ENCODE assay signal across 13 cellular contexts in the genomic region with DNA sequence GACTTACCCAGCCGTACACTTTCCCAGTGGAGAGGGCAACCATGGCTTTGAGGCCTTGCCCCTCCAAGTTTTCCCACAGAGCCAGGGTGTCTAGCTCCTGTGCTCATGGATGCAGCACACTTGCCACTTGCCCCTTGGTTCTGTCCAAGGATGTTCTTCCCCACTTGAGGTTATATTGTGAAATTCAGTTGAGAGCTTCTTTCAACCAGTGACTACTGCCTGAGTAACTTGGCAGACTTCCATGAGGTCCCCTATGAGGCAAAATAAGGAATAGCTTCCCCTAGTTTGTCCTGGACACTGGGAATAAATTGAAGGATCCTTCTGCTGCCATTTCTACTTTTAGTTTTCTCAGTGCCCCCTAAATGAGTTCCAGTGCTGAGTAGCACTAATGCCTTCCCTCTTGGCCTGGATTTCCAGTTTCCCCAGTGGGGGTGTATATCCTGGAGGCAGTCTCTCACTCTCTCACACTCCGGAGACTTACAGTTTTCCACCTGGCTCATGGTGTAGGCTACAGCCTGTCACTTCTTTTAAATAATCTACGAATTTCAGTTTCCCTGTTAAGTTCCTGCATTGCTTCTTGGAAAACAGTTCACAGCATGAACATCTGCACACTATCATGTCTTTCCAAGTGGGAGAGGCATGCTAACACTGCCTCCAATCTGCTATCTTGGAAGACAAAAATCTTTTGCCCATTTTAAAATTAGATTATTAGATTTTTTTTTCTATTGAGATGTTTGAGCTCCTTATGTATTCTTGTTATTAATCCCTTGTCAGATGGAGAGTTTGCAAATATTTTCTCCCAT. TPM values are rescaled to one million over a fixed set of nuclear protein-coding genes. Genes with fewer than 3 reads are reported as not detected.
DNase-seq lines count a peak whose midpoint lies in the region; ATAC-seq and TF ChIP-seq lines count a peak whose summit lies in the region.
"Had no signal": no experiment of that assay in that cellular context is flagged by ENCODE, and none has a peak within 500 bp of the region (broad histone marks: within the 10 kb centered on the region; RNA-seq: fewer than 3 reads in every experiment).

No MANE protein-coding gene starts in this region.

- H3K23ac ChIP-seq in IMR-90 (ENCODE audit: low read depth, low read length) (peak overlapping the region; percentile 39; the same call in 1 of the 2 replicates), neuronal stem cell (ENCODE audit: low read depth, low read length, poor library complexity) (peak overlapping the region; percentile 17)

- H2BK15ac ChIP-seq in IMR-90 (ENCODE audit: low read depth, low read length) = no peak overlapping the region; the same call in 2 of the 3 replicates
- H2BK15ac ChIP-seq in neuronal stem cell (ENCODE audit: low read length) = no peak overlapping the region

- H3K27ac ChIP-seq in IMR-90 (ENCODE audit: insufficient read depth, low read length) (no peak overlapping the region; the same call in 1 of the 2 replicates), epithelial cell of prostate (no peak overlapping the region), neuronal stem cell (replicated peaks; ENCODE audit: low read length) (no peak overlapping the region), coronary artery (no peak overlapping the region)
- H3K27ac ChIP-seq: SK-N-MC had no signal

- DNase-seq in AG09309 (ENCODE audit: low read depth) (peak; percentile 44), IMR-90 (peak; percentile 83), epithelial cell of prostate (ENCODE audit: low read depth, low spot score) (peak; percentile 8), neuronal stem cell (ENCODE audit: low spot score) (no peak), coronary artery (ENCODE audit: low spot score) (no peak), GM10266 (ENCODE audit: extremely low spot score) (no peak)
- no peak for DNase-seq in activated CD4-positive, alpha-beta T cell treated with anti-CD3 and anti-CD28 coated beads for 4 hours
- DNase-seq: amniotic stem cell, BE2C, natural killer cell, NCI-H1417 had no signal

- no peak for TF ChIP-seq RAD21 in IMR-90 (IDR thresholded peaks at IDR 0.05; ENCODE audit: low read length)

- peak overlapping the region; percentile 78 for H3K4me2 ChIP-seq in IMR-90 (ENCODE audit: low read depth, low read length)
- H3K4me2 ChIP-seq in neuronal stem cell (ENCODE audit: insufficient read depth, low read length, poor library complexity, severe bottlenecking) = no peak overlapping the region

- H3K9ac ChIP-seq in IMR-90 (ENCODE audit: low read depth, low read length) (no peak overlapping the region), neuronal stem cell (ENCODE audit: low read depth, low read length, poor library complexity) (no peak overlapping the region)

- H4K5ac ChIP-seq in IMR-90 (ENCODE audit: low read depth, low read length) = no peak overlapping the region

- no peak overlapping the region for H2AK9ac ChIP-seq in IMR-90 (replicated peaks; ENCODE audit: low read depth, low read length, poor library complexity)

- H3K9me3 ChIP-seq in IMR-90 (ENCODE audit: control insufficient read depth, insufficient read depth, low read length) (no peaks in the 10 kb centered on the region), neuronal stem cell (replicated peaks in 1 of 2; ENCODE audit: control insufficient read depth in 2 of 2, insufficient read depth in 1 of 2, low read depth in 1 of 2, low read length in 2 of 2) (peaks cover 2 to 8% of the 10 kb centered on the region in 2 donors)
- H3K9me3 ChIP-seq: BE2C had no signal

- H3K4me3 ChIP-seq in AG09309 (ENCODE audit: control insufficient read depth, low read depth, low read length) (no peak overlapping the region), IMR-90 (ENCODE audit: insufficient read depth, low read depth, low read length) (no peak overlapping the region), neuronal stem cell (ENCODE audit: low read length in 2 of 2) (no peak overlapping the region), coronary artery (no peak overlapping the region)
- H3K4me3 ChIP-seq: SK-N-MC had no signal

- in situ Hi-C loops in IMR-90 (cut with MboI; ENCODE audit: low sequenced_read_pairs) = no loop called here

- H3K4ac ChIP-seq in IMR-90 (ENCODE audit: low read depth, low read length) = no peak overlapping the region; the same call in 1 of the 2 replicates
- H3K4ac ChIP-seq in neuronal stem cell (ENCODE audit: low read length) = no peak overlapping the region

- no peak for TF ChIP-seq POLR2A in IMR-90 (IDR thresholded peaks at IDR 0.05; ENCODE audit: low read depth, low read length)

- WGBS in IMR-90 (ENCODE audit: extremely low coverage in 2 of 2, insufficient read length in 1 of 2), 2 experiments = 33% methylated on average over 1 of the region's 3 CpGs; no CpG with 5 or more reads in 1 of the 2 experiments
- no CpG with 5 or more reads among the region's 3 CpGs for WGBS in neuronal stem cell (ENCODE audit: extremely low coverage in 2 of 2, insufficient read length in 2 of 2, insufficient replicate concordance in 1 of 2), 2 donors

- H4K91ac ChIP-seq in IMR-90 (ENCODE audit: insufficient read depth, low read depth, low read length) (no peak overlapping the region), neuronal stem cell (ENCODE audit: low read depth, low read length, poor library complexity) (no peak overlapping the region)

- peak overlapping the region; percentile 64; the same call in 1 of the 2 replicates for H3K18ac ChIP-seq in IMR-90 (ENCODE audit: low read depth, low read length)
- H3K18ac ChIP-seq in neuronal stem cell (ENCODE audit: low read length) = no peak overlapping the region

- H3K4me1 ChIP-seq in IMR-90 (ENCODE audit: control insufficient read depth, insufficient read depth, low read length) (peaks cover 6% of the 10 kb centered on the region), neuronal stem cell (ENCODE audit: control insufficient read depth in 2 of 2, insufficient read depth in 1 of 2, low read depth in 1 of 2, low read length in 2 of 2) (peaks cover 0 to 2% of the 10 kb centered on the region in 2 donors)
- H3K4me1 ChIP-seq: BE2C had no signal

- H2BK12ac ChIP-seq in neuronal stem cell (ENCODE audit: low read length) = no peak overlapping the region

- H2BK5ac ChIP-seq in IMR-90 (ENCODE audit: low read depth, low read length, poor library complexity, severe bottlenecking) = no peak overlapping the region
- no peak overlapping the region for H2BK5ac ChIP-seq in neuronal stem cell (ENCODE audit: low read length)

- TF ChIP-seq CTCF in AG09309 (IDR thresholded peaks at IDR 0.05; ENCODE audit: control insufficient read depth, insufficient read depth, low read depth, low read length, missing control alignments) = no peak
- no peak for TF ChIP-seq CTCF in IMR-90 (conservative IDR thresholded peaks at IDR 0.05; ENCODE audit: low read depth, low read length)
- TF ChIP-seq CTCF in coronary artery (IDR thresholded peaks at IDR 0.05) = no peak
- TF ChIP-seq CTCF in GM10266 (IDR thresholded peaks at IDR 0.05; ENCODE audit: control insufficient read depth, insufficient read depth, low read depth, missing control alignments) = no peak

- no peaks in the 10 kb centered on the region for H3K27me3 ChIP-seq in IMR-90 (ENCODE audit: control insufficient read depth, insufficient read depth, low read length)
- H3K27me3 ChIP-seq in neuronal stem cell (ENCODE audit: control insufficient read depth in 3 of 3, insufficient read depth in 3 of 3, low read depth in 1 of 3, low read length in 3 of 3) = no peaks in the 10 kb centered on the region
- H3K27me3 ChIP-seq: BE2C had no signal

- H4K8ac ChIP-seq in IMR-90 (ENCODE audit: low read depth in 2 of 2, low read length in 2 of 2) = no peak overlapping the region
- no peak overlapping the region for H4K8ac ChIP-seq in neuronal stem cell (ENCODE audit: low read depth, low read length)

- POLR2A ChIA-PET in IMR-90 (lab: Charles Lee; ENCODE audit: unreplicated experiment) = no interaction called here

- H2BK120ac ChIP-seq in IMR-90 (ENCODE audit: low read depth, low read length) (no peak overlapping the region), neuronal stem cell (ENCODE audit: low read depth, low read length) (no peak overlapping the region)

- no peak overlapping the region for H2BK20ac ChIP-seq in IMR-90 (ENCODE audit: low read depth, low read length)

- H2AFZ ChIP-seq in IMR-90 (replicated peaks; ENCODE audit: low read length, poor library complexity) (peak overlapping the region; percentile 68), neuronal stem cell (ENCODE audit: low read length) (no peak overlapping the region)

- ATAC-seq in IMR-90 (ENCODE audit: low read depth) (peak; percentile 78), GM19023 (IDR thresholded peaks at IDR 0.05; ENCODE audit: unreplicated experiment) (no peak)
- ATAC-seq: natural killer cell had no signal

- no peaks in the 10 kb centered on the region for H3K79me1 ChIP-seq in IMR-90 (ENCODE audit: low read depth in 1 of 2, low read length in 2 of 2)
- H3K79me1 ChIP-seq in neuronal stem cell (ENCODE audit: low read depth, low read length) = no peaks in the 10 kb centered on the region

- dilution Hi-C loops in IMR-90 (cut with HindIII; ENCODE audit: low sequenced_read_pairs, unreplicated experiment) = no loop called here

- H3K14ac ChIP-seq in IMR-90 (replicated peaks; ENCODE audit: low read depth, low read length) (peak overlapping the region; percentile 6; the same call in 1 of the 2 replicates), neuronal stem cell (ENCODE audit: low read length) (no peak overlapping the region)

- no TSS peak for BruUV-seq in IMR-90 (replicated peaks; lab: Mats Ljungman, UMichigan)

- H3K36me3 ChIP-seq in IMR-90 (ENCODE audit: control insufficient read depth, insufficient read depth, low read length) (no peaks in the 10 kb centered on the region), neuronal stem cell (replicated peaks in 1 of 2; ENCODE audit: control insufficient read depth in 2 of 2, insufficient read depth in 2 of 2, low read length in 2 of 2) (no peaks in the 10 kb centered on the region)
- H3K36me3 ChIP-seq: BE2C had no signal

- no peak overlapping the region for H2AK5ac ChIP-seq in IMR-90 (ENCODE audit: low read depth, low read length)
- H2AK5ac ChIP-seq in neuronal stem cell (ENCODE audit: low read depth, low read length) = no peak overlapping the region

- peaks cover 9% of the 10 kb centered on the region; the same call in 1 of the 2 replicates for H3K9me1 ChIP-seq in IMR-90 (ENCODE audit: insufficient read depth, low read length)

- CTCF ChIA-PET in IMR-90 (lab: Yijun Ruan, JAX) = interaction anchor here (1.1 kb wide), 1 partner anchor 22 kb away, joined by 3 read pairs; no protein-coding TSS in a partner anchor

- no peak overlapping the region for H3K56ac ChIP-seq in IMR-90 (ENCODE audit: extremely low read depth, insufficient read depth, low read length)

- no peaks in the 10 kb centered on the region for H4K20me1 ChIP-seq in IMR-90 (ENCODE audit: insufficient read depth, low read length)

- intact Hi-C loops in IMR-90 (cut with micrococcal nuclease) = no loop called here

RNA-seq across cellular contexts. Expression of a gene that starts 36.5 kb away (rescaled TPM):
- not detected in 2 replicates for total RNA-seq in IMR-90 (2012; rRNA removed)
- not detected in 2 replicates for polyA plus RNA-seq in IMR-90 (2012; rRNA removed)
- not detected in 2 replicates for polyA plus RNA-seq in IMR-90 (2012; cell fraction: cytosol; rRNA removed)
- polyA plus RNA-seq in IMR-90 (2012; cell fraction: nucleus; rRNA removed; ENCODE audit: low replicate concordance) = not detected in 2 replicates
- polyA plus RNA-seq in neuronal stem cell (2013, experiment 1 of 2) = not detected
- not detected for polyA plus RNA-seq in neuronal stem cell (2013, experiment 2 of 2)
- total RNA-seq: natural killer cell had no signal

RNA-seq across cellular contexts. Expression of a gene that starts 38.5 kb away (rescaled TPM):
- not detected in 2 replicates for total RNA-seq in IMR-90 (2012; rRNA removed)
- not detected in 2 replicates for polyA plus RNA-seq in IMR-90 (2012; rRNA removed)
- not detected in 2 replicates for polyA plus RNA-seq in IMR-90 (2012; cell fraction: cytosol; rRNA removed)
- polyA plus RNA-seq in IMR-90 (2012; cell fraction: nucleus; rRNA removed; ENCODE audit: low replicate concordance) = not detected in 2 replicates
- not detected for polyA plus RNA-seq in neuronal stem cell (2013, experiment 1 of 2)
- not detected for polyA plus RNA-seq in neuronal stem cell (2013, experiment 2 of 2)
- total RNA-seq: natural killer cell had no signal

Comparison
In these comparisons a context has a peak if more than half of its experiments do, and no peak if none do; other contexts are left out.
1. DNase-seq: peak in AG09309 (single experiment), IMR-90 (single experiment) and epithelial cell of prostate (single experiment); none in neuronal stem cell (single experiment), coronary artery (single experiment), activated CD4-positive, alpha-beta T cell treated with anti-CD3 and anti-CD28 coated beads for 4 hours (0 of 2) and GM10266 (single experiment).